Comparison of ENCODE assay signal across 8 cellular contexts in genomic region chr6:169990095-169991030, GRCh38.
DNase-seq lines count a peak whose midpoint lies in the region; ATAC-seq and TF ChIP-seq lines count a peak whose summit lies in the region.

No MANE protein-coding gene starts in this region.

- peaks cover 24% of the 10 kb centered on the region for H3K4me1 Mint-ChIP-seq in activated CD4-positive, alpha-beta memory T cell treated with anti-CD3 and anti-CD28 coated beads, Interleukin-2, amount 10 ng/mL, durations not matched to agents 7 days and 5 days
- no peaks in the 10 kb centered on the region for H3K4me1 Mint-ChIP-seq in MCF 10A (ENCODE audit: insufficient read depth, unreplicated experiment)

- H3K27me3 ChIP-seq in liver (ENCODE audit: control insufficient read depth in 4 of 4, insufficient read depth in 4 of 4, low read length in 3 of 4) (no peaks in the 10 kb centered on the region), suprapubic skin (peaks cover 3% of the 10 kb centered on the region)

- peak; percentile 63 to 72 for TF ChIP-seq RAD21 in liver (IDR thresholded peaks at IDR 0.05)

- POLR2A ChIA-PET in activated CD4-positive, alpha-beta memory T cell treated with anti-CD3 and anti-CD28 coated beads, Interleukin-2, amount 10 ng/mL, durations not matched to agents 7 days and 5 days (lab: Charles Lee) = no interaction called here
- POLR2A ChIA-PET in MCF 10A (lab: Yijun Ruan, JAX) = no interaction called here

- BruUV-seq in MCF 10A (replicated peaks; lab: Mats Ljungman, UMichigan) = no TSS peak

- intact Hi-C loops in MCF 10A (cut with micrococcal nuclease) = no loop called here

- ATAC-seq in HG03095 (IDR thresholded peaks at IDR 0.05; ENCODE audit: unreplicated experiment) = peak; percentile 55

- H3K9ac ChIP-seq in liver (ENCODE audit: low read depth in 1 of 2, low read length in 2 of 2) = no peak overlapping the region

- H3K4me1 ChIP-seq in liver (ENCODE audit: control insufficient read depth in 4 of 4, insufficient read depth in 4 of 4, low read length in 3 of 4) = peaks cover 0 to 1% (median 0%) of the 10 kb centered on the region in 4 donors
- peaks cover 3% of the 10 kb centered on the region for H3K4me1 ChIP-seq in suprapubic skin

- no peak for TF ChIP-seq EP300 in suprapubic skin (IDR thresholded peaks at IDR 0.05)

- H3K36me3 Mint-ChIP-seq in activated CD4-positive, alpha-beta memory T cell treated with anti-CD3 and anti-CD28 coated beads, Interleukin-2, amount 10 ng/mL, durations not matched to agents 7 days and 5 days (ENCODE audit: low read depth) = no peaks in the 10 kb centered on the region
- H3K36me3 Mint-ChIP-seq in MCF 10A (ENCODE audit: insufficient read depth, unreplicated experiment) = no peaks in the 10 kb centered on the region

- peak; percentile 28 for DNase-seq in GF-D8 (lab: John Stamatoyannopoulos, UW)
- peak; percentile 47 for DNase-seq in activated CD4-positive, alpha-beta memory T cell treated with anti-CD3 and anti-CD28 coated beads, Interleukin-2, amount 10 ng/mL, durations not matched to agents 7 days and 5 days
- peak; percentile 40 to 74 for DNase-seq in suprapubic skin (ENCODE audit: low spot score in 2 of 2)
- DNase-seq in kidney glomerular epithelial cell (lab: John Stamatoyannopoulos, UW) = no peak
- no peak for DNase-seq in MCF 10A (ENCODE audit: unreplicated experiment)
- DNase-seq in NCI-H524 (lab: John Stamatoyannopoulos, UW) = no peak

- H3K4me3 ChIP-seq in liver (ENCODE audit: low read depth in 1 of 3, low read length in 3 of 3) (no peak overlapping the region), suprapubic skin (no peak overlapping the region)

- H3K27me3 Mint-ChIP-seq in activated CD4-positive, alpha-beta memory T cell treated with anti-CD3 and anti-CD28 coated beads, Interleukin-2, amount 10 ng/mL, durations not matched to agents 7 days and 5 days = peaks cover 4% of the 10 kb centered on the region
- H3K27me3 Mint-ChIP-seq in MCF 10A (ENCODE audit: insufficient read depth, unreplicated experiment) = no peaks in the 10 kb centered on the region

- no peaks in the 10 kb centered on the region for H3K9me3 ChIP-seq in liver (ENCODE audit: control insufficient read depth in 4 of 4, low read length in 3 of 4)
- no peaks in the 10 kb centered on the region for H3K9me3 ChIP-seq in suprapubic skin

- no peak for TF ChIP-seq POLR2A in suprapubic skin (IDR thresholded peaks at IDR 0.05)

- WGBS in liver = 74% methylated on average over 32 of the region's 32 CpGs
- 89% methylated on average over 29 of the region's 32 CpGs for WGBS in suprapubic skin

- H3K27ac Mint-ChIP-seq in activated CD4-positive, alpha-beta memory T cell treated with anti-CD3 and anti-CD28 coated beads, Interleukin-2, amount 10 ng/mL, durations not matched to agents 7 days and 5 days = no peak overlapping the region
- H3K27ac Mint-ChIP-seq in MCF 10A (ENCODE audit: low read depth, unreplicated experiment) = no peak overlapping the region

- no peaks in the 10 kb centered on the region for H3K36me3 ChIP-seq in liver (ENCODE audit: control insufficient read depth in 4 of 4, insufficient read depth in 3 of 4, low read depth in 1 of 4, low read length in 3 of 4)
- no peaks in the 10 kb centered on the region for H3K36me3 ChIP-seq in suprapubic skin

- CTCF ChIA-PET in activated CD4-positive, alpha-beta memory T cell treated with anti-CD3 and anti-CD28 coated beads, Interleukin-2, amount 10 ng/mL, durations not matched to agents 7 days and 5 days (lab: Charles Lee) = no interaction called here
- CTCF ChIA-PET in MCF 10A (lab: Yijun Ruan, JAX) = no interaction called here

- no peak overlapping the region for H3K4me3 Mint-ChIP-seq in activated CD4-positive, alpha-beta memory T cell treated with anti-CD3 and anti-CD28 coated beads, Interleukin-2, amount 10 ng/mL, durations not matched to agents 7 days and 5 days
- no peak overlapping the region for H3K4me3 Mint-ChIP-seq in MCF 10A (ENCODE audit: unreplicated experiment)

- H3K9me3 Mint-ChIP-seq in activated CD4-positive, alpha-beta memory T cell treated with anti-CD3 and anti-CD28 coated beads, Interleukin-2, amount 10 ng/mL, durations not matched to agents 7 days and 5 days = no peaks in the 10 kb centered on the region
- no peaks in the 10 kb centered on the region for H3K9me3 Mint-ChIP-seq in MCF 10A (ENCODE audit: unreplicated experiment)

- TF ChIP-seq CTCF in liver (IDR thresholded peaks at IDR 0.05; ENCODE audit: low read depth, low read length, missing input control) (no peak), suprapubic skin (IDR thresholded peaks at IDR 0.05) (no peak), MCF 10A (IDR thresholded peaks at IDR 0.05; ENCODE audit: unreplicated experiment) (no peak)

- H3K27ac ChIP-seq in liver (ENCODE audit: low read depth in 1 of 2, low read length in 2 of 2) (no peak overlapping the region), suprapubic skin (no peak overlapping the region)

TF ChIP-seq in liver, 16 proteins besides CTCF, POLR2A, EP300 and RAD21:
- TF ChIP-seq REST (IDR thresholded peaks at IDR 0.05) (no peak), SP1 (IDR thresholded peaks at IDR 0.05) (peak; percentile 10), RXRA (IDR thresholded peaks at IDR 0.05) (peak in 1 of 2 donors; percentile 23)

Comparison
In these comparisons a context has a peak if more than half of its experiments do, and no peak if none do; other contexts are left out.
1. DNase-seq: peak in GF-D8 (single experiment), activated CD4-positive, alpha-beta memory T cell treated with anti-CD3 and anti-CD28 coated beads, Interleukin-2, amount 10 ng/mL, durations not matched to agents 7 days and 5 days (single experiment) and suprapubic skin (2 of 2); none in kidney glomerular epithelial cell (single experiment), MCF 10A (single experiment) and NCI-H524 (0 of 2).